Comparison of ENCODE assay signal across 21 cellular contexts in the genomic region with DNA sequence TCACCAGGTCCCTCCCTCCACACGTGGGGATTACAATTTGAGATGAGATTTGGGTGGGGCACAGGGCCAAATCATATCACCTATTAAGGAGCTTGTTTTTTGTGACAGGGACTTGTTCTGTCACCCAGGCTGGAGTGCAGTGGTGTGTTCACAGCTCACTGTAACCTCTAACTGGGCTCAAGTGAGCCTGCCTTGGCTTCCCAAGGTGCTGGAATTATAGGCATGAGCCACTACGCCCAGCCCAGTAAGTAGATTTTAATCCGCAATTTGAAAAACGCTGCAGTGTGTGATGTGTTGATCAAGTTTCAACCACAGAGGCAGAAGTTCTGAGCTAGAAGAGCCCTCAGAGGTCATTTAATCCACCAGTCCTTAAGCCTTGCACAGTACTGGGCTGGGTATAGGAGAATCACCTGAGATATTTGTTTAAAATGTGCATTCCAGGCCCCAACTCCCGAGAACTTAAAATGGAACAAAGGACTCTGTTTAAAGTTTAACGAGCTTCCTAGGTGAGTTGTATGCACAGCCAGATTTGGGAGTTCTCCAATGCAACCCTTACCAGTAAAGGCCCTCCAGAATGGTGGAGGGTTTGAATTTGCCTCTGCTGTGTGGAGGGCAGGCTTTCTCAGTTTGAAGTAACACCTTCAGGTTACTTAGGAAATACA.
"Had no signal": no experiment of that assay in that cellular context is flagged by ENCODE, and none has a peak within 500 bp of the region (broad histone marks: within the 10 kb centered on the region; RNA-seq: fewer than 3 reads in every experiment).

No MANE protein-coding gene starts in this region.

- DNase-seq: activated CD4-positive, alpha-beta T cell treated with anti-CD3 and anti-CD28 coated beads for 1 hour; activated CD4-positive, alpha-beta T cell treated with anti-CD3 and anti-CD28 coated beads, Interleukin-2, amount 50 U/mL, for 48 hours; activated CD8-positive, alpha-beta memory T cell treated with anti-CD3 and anti-CD28 coated beads, Interleukin-2, amount 10 ng/mL, durations not matched to agents 7 days and 5 days; activated gamma-delta T cell; activated naive CD8-positive, alpha-beta T cell treated with anti-CD3 and anti-CD28 coated beads for 36 hours; activated T-cell treated with anti-CD3 and anti-CD28 coated beads, Interleukin-2, amount 50 U/mL, for 4 hours; esophagus squamous epithelium; foreskin fibroblast; glutamatergic neuron; immature natural killer cell; left cardiac atrium; mesendoderm; small intestine; T-helper 2 cell had no signal

- H3K4me3 ChIP-seq: ascending aorta, cardiac muscle cell, esophagus squamous epithelium, right atrium auricular region, tibial nerve had no signal

- H3K4me1 Mint-ChIP-seq: neural crest cell had no signal

- H3K27ac ChIP-seq: ascending aorta, cardiac muscle cell, esophagus squamous epithelium, parathyroid adenoma, right atrium auricular region, tibial nerve had no signal

- H3K9ac ChIP-seq: parathyroid adenoma had no signal

- H3K9me3 Mint-ChIP-seq: activated naive CD8-positive, alpha-beta T cell treated with anti-CD3 and anti-CD28 coated beads for 36 hours; activated T-cell treated with anti-CD3 and anti-CD28 coated beads, Interleukin-2, amount 50 U/mL, for 4 hours; immature natural killer cell; neural crest cell; stimulated activated effector memory CD8-positive, alpha-beta T cell treated with anti-CD3 and anti-CD28 coated beads, Interleukin-12 subunit alpha, Interleukin-12 subunit beta, amount 100 ng/mL, for 72 hours had no signal

- H3K27ac Mint-ChIP-seq: activated CD8-positive, alpha-beta memory T cell treated with anti-CD3 and anti-CD28 coated beads, Interleukin-2, amount 10 ng/mL, durations not matched to agents 7 days and 5 days; activated naive CD8-positive, alpha-beta T cell treated with anti-CD3 and anti-CD28 coated beads for 36 hours; stimulated activated effector memory CD8-positive, alpha-beta T cell treated with anti-CD3 and anti-CD28 coated beads, Interleukin-12 subunit alpha, Interleukin-12 subunit beta, amount 100 ng/mL, for 72 hours had no signal

- H3K4me3 Mint-ChIP-seq: activated CD8-positive, alpha-beta memory T cell treated with anti-CD3 and anti-CD28 coated beads, Interleukin-2, amount 10 ng/mL, durations not matched to agents 7 days and 5 days; activated naive CD8-positive, alpha-beta T cell treated with anti-CD3 and anti-CD28 coated beads for 36 hours; activated T-cell treated with anti-CD3 and anti-CD28 coated beads, Interleukin-2, amount 50 U/mL, for 4 hours; immature natural killer cell; neural crest cell; stimulated activated effector memory CD8-positive, alpha-beta T cell treated with anti-CD3 and anti-CD28 coated beads, Interleukin-12 subunit alpha, Interleukin-12 subunit beta, amount 100 ng/mL, for 72 hours had no signal

- H3K27me3 Mint-ChIP-seq: activated CD8-positive, alpha-beta memory T cell treated with anti-CD3 and anti-CD28 coated beads, Interleukin-2, amount 10 ng/mL, durations not matched to agents 7 days and 5 days; activated naive CD8-positive, alpha-beta T cell treated with anti-CD3 and anti-CD28 coated beads for 36 hours had no signal

- H3K27me3 ChIP-seq: ascending aorta, cardiac muscle cell, esophagus squamous epithelium, right atrium auricular region, tibial nerve had no signal

- H3K9me3 ChIP-seq: ascending aorta, esophagus squamous epithelium, right atrium auricular region, tibial nerve had no signal

- FAIRE-seq: small intestine had no signal

- H3K4me1 ChIP-seq: ascending aorta, parathyroid adenoma, right atrium auricular region had no signal

- H2AFZ ChIP-seq: parathyroid adenoma had no signal

- ATAC-seq: activated CD8-positive, alpha-beta memory T cell treated with anti-CD3 and anti-CD28 coated beads, Interleukin-2, amount 10 ng/mL, durations not matched to agents 7 days and 5 days; activated T-cell treated with anti-CD3 and anti-CD28 coated beads, Interleukin-2, amount 50 U/mL, for 4 hours; left cardiac atrium; stimulated activated effector memory CD8-positive, alpha-beta T cell treated with anti-CD3 and anti-CD28 coated beads, Interleukin-12 subunit alpha, Interleukin-12 subunit beta, amount 100 ng/mL, for 72 hours had no signal
